ENCODE assay signal across 1 cellular context in the genomic region with DNA sequence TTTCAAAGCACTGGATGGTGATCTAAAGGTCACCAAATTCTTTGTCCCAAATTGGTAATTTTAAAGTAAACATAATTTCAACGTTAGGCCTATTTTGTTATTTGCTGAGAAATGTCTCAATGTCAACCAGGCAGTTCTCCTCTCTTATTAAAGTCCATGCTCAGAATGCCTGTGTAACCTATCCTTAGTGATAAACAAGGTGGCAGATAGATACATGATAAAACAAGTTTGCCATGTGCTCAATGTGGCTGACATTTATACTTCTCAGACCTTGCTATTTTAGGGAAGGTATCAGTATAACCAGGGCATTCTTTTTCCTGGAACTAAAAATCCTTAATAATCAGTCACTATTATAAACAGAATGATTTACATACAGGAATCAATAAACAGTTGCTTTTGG.
TF ChIP-seq lines count a peak whose summit lies in the region.

No MANE protein-coding gene starts in this region.

TF ChIP-seq in IMR-90, 13 proteins besides CTCF, POLR2A, EP300 and RAD21 (continued from another document):
- no peak for TF ChIP-seq USF2 (IDR thresholded peaks at IDR 0.05; ENCODE audit: low read depth, low read length)
- TF ChIP-seq BHLHE40 (IDR thresholded peaks at IDR 0.05; ENCODE audit: low read depth, low read length), result no peak
- TF ChIP-seq SMC3 (IDR thresholded peaks at IDR 0.05; ENCODE audit: low read depth, low read length), result no peak
- no peak for TF ChIP-seq MAFK (IDR thresholded peaks at IDR 0.05; ENCODE audit: low read depth, low read length)
